Comparison of ENCODE assay signal across 16 cellular contexts in genomic region chr13:36904219-36904618, GRCh38. TPM values are rescaled to one million over a fixed set of nuclear protein-coding genes. Genes with fewer than 3 reads are reported as not detected.
A peak's percentile ranks its signal among the peaks of the same experiment; 100 is the strongest.
DNase-seq lines count a peak whose midpoint lies in the region; ATAC-seq and TF ChIP-seq lines count a peak whose summit lies in the region.
"Had no signal": no experiment of that assay in that cellular context is flagged by ENCODE, and none has a peak within 500 bp of the region (broad histone marks: within the 10 kb centered on the region; RNA-seq: fewer than 3 reads in every experiment).

No MANE protein-coding gene starts in this region.

- no peak for TF ChIP-seq POLR2A in thyroid gland (IDR thresholded peaks at IDR 0.05)

- no peaks in the 10 kb centered on the region for H3K36me3 ChIP-seq in thyroid gland
- H3K36me3 ChIP-seq: brain microvascular endothelial cell, esophagus squamous epithelium, left lung, thoracic aorta had no signal

- H3K9me3 Mint-ChIP-seq in WTC11, result no peaks in the 10 kb centered on the region
- H3K9me3 Mint-ChIP-seq: activated naive CD4-positive, alpha-beta T cell treated with anti-CD3 and anti-CD28 coated beads for 36 hours; natural killer cell had no signal

- no peaks in the 10 kb centered on the region for H3K27me3 Mint-ChIP-seq in WTC11 (ENCODE audit: low read depth)

- ATAC-seq in WTC11, result no peak
- ATAC-seq in GM18517 (IDR thresholded peaks at IDR 0.05; ENCODE audit: unreplicated experiment), result no peak
- ATAC-seq: left lung, natural killer cell had no signal

- POLR2A ChIA-PET in WTC11 (lab: Charles Lee), result no interaction called here

- H3K27ac ChIP-seq in 22Rv1 (peak overlapping the region; percentile 42), thyroid gland (no peak overlapping the region)
- H3K27ac ChIP-seq: brain microvascular endothelial cell, esophagus squamous epithelium, left lung, thoracic aorta had no signal

- CTCF ChIA-PET in WTC11 (lab: Charles Lee), result interaction anchor here (0.6 kb wide), 1 partner anchor 17 kb away, joined by 3 read pairs; no protein-coding TSS in a partner anchor

- DNase-seq in NCI-H1417 (lab: John Stamatoyannopoulos, UW) (peak; percentile 89 to 99 (median 93)), NCI-H2196 (lab: John Stamatoyannopoulos, UW; ENCODE audit: unreplicated experiment) (peak; percentile 69), SHP77 (lab: John Stamatoyannopoulos, UW) (peak; percentile 97), HT-29 (ENCODE audit: low spot score) (no peak), WTC11 (ENCODE audit: low spot score) (no peak), thyroid gland (no peak)
- DNase-seq: activated naive CD4-positive, alpha-beta T cell treated with anti-CD3 and anti-CD28 coated beads for 36 hours; brain microvascular endothelial cell; CD4-positive, CD25-positive, alpha-beta regulatory T cell; esophagus squamous epithelium; GF-D8; left lung; natural killer cell had no signal

- H3K4me3 Mint-ChIP-seq in WTC11, result no peak overlapping the region
- H3K4me3 Mint-ChIP-seq: activated naive CD4-positive, alpha-beta T cell treated with anti-CD3 and anti-CD28 coated beads for 36 hours; CD4-positive, CD25-positive, alpha-beta regulatory T cell; natural killer cell had no signal

- WGBS in thyroid gland, 2 donors, result 88 to 98% methylated on average over 7 of the region's 7 CpGs

- no peaks in the 10 kb centered on the region for H3K36me3 Mint-ChIP-seq in WTC11
- H3K36me3 Mint-ChIP-seq: CD4-positive, CD25-positive, alpha-beta regulatory T cell; natural killer cell had no signal

- H3K9me3 ChIP-seq in thyroid gland, result no peaks in the 10 kb centered on the region
- H3K9me3 ChIP-seq: esophagus squamous epithelium had no signal

- no peaks in the 10 kb centered on the region for H3K27me3 ChIP-seq in thyroid gland
- H3K27me3 ChIP-seq: brain microvascular endothelial cell, esophagus squamous epithelium, left lung had no signal

- no peak overlapping the region for H3K27ac Mint-ChIP-seq in WTC11
- H3K27ac Mint-ChIP-seq: activated naive CD4-positive, alpha-beta T cell treated with anti-CD3 and anti-CD28 coated beads for 36 hours; CD4-positive, CD25-positive, alpha-beta regulatory T cell; natural killer cell had no signal

- 0 out of 2 replicates have a peak, but pooled peaks cover 3% of the 10 kb centered on the region for H3K4me1 Mint-ChIP-seq in WTC11
- H3K4me1 Mint-ChIP-seq: CD4-positive, CD25-positive, alpha-beta regulatory T cell; natural killer cell had no signal

- H3K4me3 ChIP-seq in thyroid gland (replicated peaks in 1 of 3), result no peak overlapping the region
- H3K4me3 ChIP-seq: esophagus squamous epithelium, left lung, thoracic aorta had no signal

- intact Hi-C loops in thyroid gland (cut with DNase I), result no loop called here

- peaks cover 8 to 10% of the 10 kb centered on the region in 2 donors for H3K4me1 ChIP-seq in thyroid gland
- H3K4me1 ChIP-seq: esophagus squamous epithelium, left lung had no signal

- TF ChIP-seq CTCF in 22Rv1 (IDR thresholded peaks at IDR 0.05) (no peak), WTC11 (IDR thresholded peaks at IDR 0.05) (no peak), thyroid gland (IDR thresholded peaks at IDR 0.05) (no peak)

TF ChIP-seq in WTC11, 78 proteins besides CTCF, POLR2A, EP300 and RAD21:
- TF ChIP-seq ATF1 (CRISPR knock-in tag; IDR thresholded peaks at IDR 0.05), result no peak
- no peak for TF ChIP-seq TEAD4 (CRISPR knock-in tag; IDR thresholded peaks at IDR 0.05)
- no peak for TF ChIP-seq ZNF425 (CRISPR knock-in tag; conservative IDR thresholded peaks at IDR 0.05)
- no peak for TF ChIP-seq ZMAT4 (CRISPR knock-in tag; IDR thresholded peaks at IDR 0.05)
- TF ChIP-seq SMAD3 (CRISPR knock-in tag; IDR thresholded peaks at IDR 0.05; ENCODE audit: borderline replicate concordance), result no peak
- TF ChIP-seq IRF2 (CRISPR knock-in tag; IDR thresholded peaks at IDR 0.05; ENCODE audit: borderline replicate concordance, low read depth), result no peak
- TF ChIP-seq ZNF281 (CRISPR knock-in tag; IDR thresholded peaks at IDR 0.05), result no peak
- no peak for TF ChIP-seq TCF7 (CRISPR knock-in tag; IDR thresholded peaks at IDR 0.05; ENCODE audit: low read depth)
TF ChIP-seq in WTC11: peak in this region for 0.

RNA-seq across cellular contexts. Expression of gene SMAD9, which starts 15.8 kb away (rescaled TPM):
- 0.10 TPM in 1 of 2 replicates, not detected in the other for total RNA-seq in HT-29 (2014; rRNA removed; shearing (Covaris generic))
- total RNA-seq in WTC11 (2021), result 0.71 to 1.5 TPM (median 1.2 TPM) in 3 replicates
- 100 to 1,000 TPM in 2 of 4 donors, 10 to 100 TPM in 2; 83.0 to 110 (median 102) TPM for total RNA-seq in thyroid gland
- total RNA-seq: natural killer cell had no signal

Comparison
In these comparisons a context has a peak if more than half of its experiments do, and no peak if none do; other contexts are left out.
1. DNase-seq: peak in NCI-H1417 (3 of 3), NCI-H2196 (single experiment) and SHP77 (2 of 2); none in HT-29 (single experiment), WTC11 (single experiment) and thyroid gland (0 of 2).
2. RNA of gene SMAD9, which starts 15.8 kb away (total RNA-seq): 83.0 to 110 TPM in thyroid gland; 0.71 to 1.5 TPM in WTC11 and 0.10 TPM in HT-29; every median in the first group is over 10 times any median in the second.